ENCODE assay signal across 8 cellular contexts in genomic region chr1:15603050-15603965, GRCh38. TPM values are rescaled to one million over a fixed set of nuclear protein-coding genes. Genes with fewer than 3 reads are reported as not detected.
DNase-seq lines count a peak whose midpoint lies in the region; ATAC-seq and TF ChIP-seq lines count a peak whose summit lies in the region.

No MANE protein-coding gene starts in this region.

- no peaks in the 10 kb centered on the region for H3K9me2 ChIP-seq in neural cell (ENCODE audit: insufficient read depth, low read length)

- H3K27ac ChIP-seq in SJCRH30 (no peak overlapping the region), neural cell (ENCODE audit: low read length) (peak overlapping the region; percentile 71)

- peak overlapping the region; percentile 77 for H3K4me2 ChIP-seq in neural cell (ENCODE audit: low read length)

- H3K79me2 ChIP-seq in neural cell (replicated peaks; ENCODE audit: insufficient read depth, low read length), result peaks cover 4% of the 10 kb centered on the region

- H3K36me3 ChIP-seq in SJCRH30 (no peaks in the 10 kb centered on the region), neural cell (ENCODE audit: insufficient read depth, low read length) (no peaks in the 10 kb centered on the region)

- TF ChIP-seq RAD21 in neural cell (conservative IDR thresholded peaks at IDR 0.05), result peak; percentile 34

- H3K9ac ChIP-seq in neural cell (ENCODE audit: low read length), result peak overlapping the region; percentile 76

- H2AFZ ChIP-seq in neural cell (ENCODE audit: low read depth, low read length), result peak overlapping the region; percentile 91

- peak; percentile 89 for ATAC-seq in GM21723 (IDR thresholded peaks at IDR 0.05; ENCODE audit: unreplicated experiment)
- peak; percentile 99 for ATAC-seq in stimulated activated naive CD8-positive, alpha-beta T cell treated with anti-CD3 and anti-CD28 coated beads, Interleukin-15, Interleukin-2, amounts not matched to agents 100 U/mL and 50 U/mL, for 24 hours

- H3K9me3 ChIP-seq in SJCRH30 (replicated peaks), result no peaks in the 10 kb centered on the region
- H3K9me3 ChIP-seq in neural cell (ENCODE audit: low read length), result no peaks in the 10 kb centered on the region

- no peaks in the 10 kb centered on the region for H3F3A ChIP-seq in neural cell (ENCODE audit: insufficient read depth, low read length, poor library complexity, severe bottlenecking)

- H3K4me3 ChIP-seq in SJCRH30 (peak overlapping the region; percentile 61), foreskin fibroblast (ENCODE audit: low read depth in 1 of 2, low read length in 2 of 2) (peak overlapping the region; percentile 72 to 91), neural cell (ENCODE audit: low read length) (peak overlapping the region; percentile 96)

- H3K27me3 ChIP-seq in SJCRH30 (no peaks in the 10 kb centered on the region), neural cell (ENCODE audit: insufficient read depth, low read depth, low read length) (no peaks in the 10 kb centered on the region)

- TF ChIP-seq EP300 in neural cell (conservative IDR thresholded peaks at IDR 0.05; ENCODE audit: poor library complexity, severe bottlenecking), result peak; percentile 39

- DNase-seq in DMS53 treated with DMSO at 0.1 percent for 48 hours (lab: John Stamatoyannopoulos, UW; ENCODE audit: unreplicated experiment) (peak; percentile 95), LHCN-M2 (ENCODE audit: low read depth) (peak; percentile 95), SJCRH30 (peak; percentile 96 to 97), foreskin fibroblast (peak; percentile 97 to 99)
- DNase-seq in activated naive CD4-positive, alpha-beta T cell (lab: John Stamatoyannopoulos, UW), result peak; percentile 65 to 88 (median 74)
- DNase-seq in stimulated activated naive CD8-positive, alpha-beta T cell treated with anti-CD3 and anti-CD28 coated beads, Interleukin-15, Interleukin-2, amounts not matched to agents 100 U/mL and 50 U/mL, for 24 hours, result peak; percentile 91

- no peaks in the 10 kb centered on the region for H4K20me1 ChIP-seq in neural cell (ENCODE audit: insufficient read depth)

- TF ChIP-seq CTCF in foreskin fibroblast (IDR thresholded peaks at IDR 0.05; ENCODE audit: low read depth, low read length) (no peak), neural cell (IDR thresholded peaks at IDR 0.05; ENCODE audit: poor library complexity, severe bottlenecking) (no peak)

- H3K4me1 ChIP-seq in SJCRH30, result peaks cover 6% of the 10 kb centered on the region

TF ChIP-seq in neural cell, 6 proteins besides CTCF, POLR2A, EP300 and RAD21:
- TF ChIP-seq SMC3 (conservative IDR thresholded peaks at IDR 0.05; ENCODE audit: poor library complexity) (no peak), EZH2 (IDR thresholded peaks at IDR 0.05; ENCODE audit: borderline replicate concordance, insufficient read depth, low read length, poor library complexity, severe bottlenecking) (no peak), POLR2AphosphoS5 (IDR thresholded peaks at IDR 0.05) (peak; percentile 70), MXI1 (conservative IDR thresholded peaks at IDR 0.05; ENCODE audit: poor library complexity, severe bottlenecking) (peak; percentile 81), TAF1 (IDR thresholded peaks at IDR 0.05; ENCODE audit: low read depth) (peak; percentile 71)
- TF ChIP-seq, protein P1, sequence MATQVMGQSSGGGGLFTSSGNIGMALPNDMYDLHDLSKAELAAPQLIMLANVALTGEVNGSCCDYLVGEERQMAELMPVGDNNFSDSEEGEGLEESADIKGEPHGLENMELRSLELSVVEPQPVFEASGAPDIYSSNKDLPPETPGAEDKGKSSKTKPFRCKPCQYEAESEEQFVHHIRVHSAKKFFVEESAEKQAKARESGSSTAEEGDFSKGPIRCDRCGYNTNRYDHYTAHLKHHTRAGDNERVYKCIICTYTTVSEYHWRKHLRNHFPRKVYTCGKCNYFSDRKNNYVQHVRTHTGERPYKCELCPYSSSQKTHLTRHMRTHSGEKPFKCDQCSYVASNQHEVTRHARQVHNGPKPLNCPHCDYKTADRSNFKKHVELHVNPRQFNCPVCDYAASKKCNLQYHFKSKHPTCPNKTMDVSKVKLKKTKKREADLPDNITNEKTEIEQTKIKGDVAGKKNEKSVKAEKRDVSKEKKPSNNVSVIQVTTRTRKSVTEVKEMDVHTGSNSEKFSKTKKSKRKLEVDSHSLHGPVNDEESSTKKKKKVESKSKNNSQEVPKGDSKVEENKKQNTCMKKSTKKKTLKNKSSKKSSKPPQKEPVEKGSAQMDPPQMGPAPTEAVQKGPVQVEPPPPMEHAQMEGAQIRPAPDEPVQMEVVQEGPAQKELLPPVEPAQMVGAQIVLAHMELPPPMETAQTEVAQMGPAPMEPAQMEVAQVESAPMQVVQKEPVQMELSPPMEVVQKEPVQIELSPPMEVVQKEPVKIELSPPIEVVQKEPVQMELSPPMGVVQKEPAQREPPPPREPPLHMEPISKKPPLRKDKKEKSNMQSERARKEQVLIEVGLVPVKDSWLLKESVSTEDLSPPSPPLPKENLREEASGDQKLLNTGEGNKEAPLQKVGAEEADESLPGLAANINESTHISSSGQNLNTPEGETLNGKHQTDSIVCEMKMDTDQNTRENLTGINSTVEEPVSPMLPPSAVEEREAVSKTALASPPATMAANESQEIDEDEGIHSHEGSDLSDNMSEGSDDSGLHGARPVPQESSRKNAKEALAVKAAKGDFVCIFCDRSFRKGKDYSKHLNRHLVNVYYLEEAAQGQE (IDR thresholded peaks at IDR 0.05; ENCODE audit: borderline replicate concordance), result no peak

RNA-seq across cellular contexts. Expression of gene DDI2, which starts 13.9 kb away (rescaled TPM):
- total RNA-seq in LHCN-M2 (2014; rRNA removed), result 6.2 and 10.8 TPM in 2 replicates
- polyA plus RNA-seq in LHCN-M2 (2012), result 2.6 TPM
- 27.5 and 29.1 TPM in 2 replicates for total RNA-seq in SJCRH30 (2014; rRNA removed; shearing (Covaris generic))
- 3.8 and 4.9 TPM in 2 replicates for polyA plus RNA-seq in neural cell
- 16.8 and 24.4 TPM in 2 replicates for polyA minus RNA-seq in neural cell

RNA-seq across cellular contexts. Expression of gene AGMAT, which starts 18.5 kb away (rescaled TPM):
- total RNA-seq in LHCN-M2 (2014; rRNA removed), result 2.6 and 3.7 TPM in 2 replicates
- 1.9 TPM for polyA plus RNA-seq in LHCN-M2 (2012)
- total RNA-seq in SJCRH30 (2014; rRNA removed; shearing (Covaris generic)), result not detected in 2 replicates
- not detected in 2 replicates for polyA plus RNA-seq in neural cell
- polyA minus RNA-seq in neural cell, result not detected in 2 replicates
